1 cellular context compared by ENCODE assay signal in the genomic region with DNA sequence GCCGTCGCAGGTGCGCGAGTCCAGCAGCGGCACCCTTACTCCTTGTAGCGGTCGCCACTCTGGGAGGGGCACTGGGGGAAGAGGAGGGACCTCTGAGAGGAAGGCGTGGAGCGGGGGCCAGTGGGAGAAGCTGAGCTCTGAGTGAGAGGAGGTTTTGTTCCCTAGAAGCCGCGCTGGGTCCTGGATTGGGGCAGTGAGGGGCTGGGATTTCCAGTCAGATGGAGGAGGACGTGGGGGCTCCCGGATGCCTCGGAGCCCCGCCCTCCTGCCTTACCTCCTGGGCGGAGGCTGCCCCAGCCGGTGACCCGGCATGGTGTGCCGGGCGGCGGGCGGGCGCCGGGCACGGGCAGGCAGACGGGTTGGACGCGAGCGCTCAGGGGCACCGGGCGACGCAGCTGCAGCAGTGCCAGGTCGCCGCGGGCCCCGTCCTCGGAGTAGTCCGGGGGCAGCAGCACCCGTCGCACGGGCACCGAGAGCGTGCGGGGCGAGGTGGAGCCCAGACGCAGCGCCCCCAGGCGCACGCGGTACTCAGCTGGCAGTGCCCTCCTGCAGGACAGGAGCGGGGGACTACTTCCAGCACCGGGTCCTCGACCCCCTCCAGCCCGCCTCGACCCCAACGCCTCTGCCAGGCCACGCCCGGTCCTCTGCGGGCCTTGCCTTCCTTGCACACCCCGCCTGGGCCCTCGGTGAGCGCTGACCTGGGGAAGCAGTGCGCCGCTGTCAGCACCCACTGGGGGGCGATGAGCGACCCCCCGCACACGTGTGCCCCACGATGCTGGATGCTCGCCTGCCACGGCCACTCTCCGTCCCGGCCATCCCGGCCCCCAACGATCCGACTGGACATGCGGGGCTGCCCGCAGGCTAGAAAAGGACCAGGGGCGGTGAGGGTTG.
TF ChIP-seq lines count a peak whose summit lies in the region.

No MANE protein-coding gene starts in this region.

TF ChIP-seq in K562, 482 proteins besides CTCF, POLR2A, EP300 and RAD21 (continues in another document):
- TF ChIP-seq NR3C1 (CRISPR knock-in tag; IDR thresholded peaks at IDR 0.05) = no peak
- TF ChIP-seq NR4A1 (CRISPR knock-in tag; IDR thresholded peaks at IDR 0.05) = no peak
- TF ChIP-seq NR4A1 (tag; IDR thresholded peaks at IDR 0.05) = no peak
- TF ChIP-seq MYC (IDR thresholded peaks at IDR 0.05; ENCODE audit: low read depth, low read length) = peak; percentile 33; the same call in 1 of the 2 replicates
- TF ChIP-seq MYC (CRISPR knock-in tag; IDR thresholded peaks at IDR 0.05; ENCODE audit: borderline replicate concordance, low read depth) = no peak
- peak; percentile 98 for TF ChIP-seq ZBTB33 (CRISPR knock-in tag; IDR thresholded peaks at IDR 0.05)
- TF ChIP-seq ZNF224 (CRISPR knock-in tag; IDR thresholded peaks at IDR 0.05) = no peak
- TF ChIP-seq RHOXF2B (CRISPR knock-in tag; conservative IDR thresholded peaks at IDR 0.05) = no peak
- TF ChIP-seq SRSF3 (IDR thresholded peaks at IDR 0.05; ENCODE audit: insufficient read depth, low read length) = no peak
- TF ChIP-seq CEBPB (tag; IDR thresholded peaks at IDR 0.05) = no peak
- peak; percentile 72 for TF ChIP-seq L3MBTL2 (IDR thresholded peaks at IDR 0.05)
- TF ChIP-seq RNF2 (IDR thresholded peaks at IDR 0.05) = no peak
- TF ChIP-seq TAF1 (IDR thresholded peaks at IDR 0.05; ENCODE audit: control insufficient read depth, extremely low read depth, insufficient read depth, low read length, severe bottlenecking) = no peak
- no peak for TF ChIP-seq ZNF586 (CRISPR knock-in tag; conservative IDR thresholded peaks at IDR 0.05)
- no peak for TF ChIP-seq ZKSCAN3 (CRISPR knock-in tag; IDR thresholded peaks at IDR 0.05)
- TF ChIP-seq ZNF695 (CRISPR knock-in tag; IDR thresholded peaks at IDR 0.05) = no peak
- TF ChIP-seq, protein P1, sequence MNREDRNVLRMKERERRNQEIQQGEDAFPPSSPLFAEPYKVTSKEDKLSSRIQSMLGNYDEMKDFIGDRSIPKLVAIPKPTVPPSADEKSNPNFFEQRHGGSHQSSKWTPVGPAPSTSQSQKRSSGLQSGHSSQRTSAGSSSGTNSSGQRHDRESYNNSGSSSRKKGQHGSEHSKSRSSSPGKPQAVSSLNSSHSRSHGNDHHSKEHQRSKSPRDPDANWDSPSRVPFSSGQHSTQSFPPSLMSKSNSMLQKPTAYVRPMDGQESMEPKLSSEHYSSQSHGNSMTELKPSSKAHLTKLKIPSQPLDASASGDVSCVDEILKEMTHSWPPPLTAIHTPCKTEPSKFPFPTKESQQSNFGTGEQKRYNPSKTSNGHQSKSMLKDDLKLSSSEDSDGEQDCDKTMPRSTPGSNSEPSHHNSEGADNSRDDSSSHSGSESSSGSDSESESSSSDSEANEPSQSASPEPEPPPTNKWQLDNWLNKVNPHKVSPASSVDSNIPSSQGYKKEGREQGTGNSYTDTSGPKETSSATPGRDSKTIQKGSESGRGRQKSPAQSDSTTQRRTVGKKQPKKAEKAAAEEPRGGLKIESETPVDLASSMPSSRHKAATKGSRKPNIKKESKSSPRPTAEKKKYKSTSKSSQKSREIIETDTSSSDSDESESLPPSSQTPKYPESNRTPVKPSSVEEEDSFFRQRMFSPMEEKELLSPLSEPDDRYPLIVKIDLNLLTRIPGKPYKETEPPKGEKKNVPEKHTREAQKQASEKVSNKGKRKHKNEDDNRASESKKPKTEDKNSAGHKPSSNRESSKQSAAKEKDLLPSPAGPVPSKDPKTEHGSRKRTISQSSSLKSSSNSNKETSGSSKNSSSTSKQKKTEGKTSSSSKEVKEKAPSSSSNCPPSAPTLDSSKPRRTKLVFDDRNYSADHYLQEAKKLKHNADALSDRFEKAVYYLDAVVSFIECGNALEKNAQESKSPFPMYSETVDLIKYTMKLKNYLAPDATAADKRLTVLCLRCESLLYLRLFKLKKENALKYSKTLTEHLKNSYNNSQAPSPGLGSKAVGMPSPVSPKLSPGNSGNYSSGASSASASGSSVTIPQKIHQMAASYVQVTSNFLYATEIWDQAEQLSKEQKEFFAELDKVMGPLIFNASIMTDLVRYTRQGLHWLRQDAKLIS (CRISPR knock-in tag; IDR thresholded peaks at IDR 0.05) = no peak
- TF ChIP-seq PRPF4 (IDR thresholded peaks at IDR 0.05; ENCODE audit: insufficient read depth, low read depth, low read length, poor library complexity, severe bottlenecking) = no peak
- no peak for TF ChIP-seq FOSL1 (tag; conservative IDR thresholded peaks at IDR 0.05)
- no peak for TF ChIP-seq ZNF696 (CRISPR knock-in tag; conservative IDR thresholded peaks at IDR 0.05)
- no peak for TF ChIP-seq TFE3 (CRISPR knock-in tag; IDR thresholded peaks at IDR 0.05)
- no peak for TF ChIP-seq TARDBP (IDR thresholded peaks at IDR 0.05)
- no peak for TF ChIP-seq KAT7 (CRISPR knock-in tag; IDR thresholded peaks at IDR 0.05; ENCODE audit: borderline replicate concordance)
- TF ChIP-seq, protein P2, sequence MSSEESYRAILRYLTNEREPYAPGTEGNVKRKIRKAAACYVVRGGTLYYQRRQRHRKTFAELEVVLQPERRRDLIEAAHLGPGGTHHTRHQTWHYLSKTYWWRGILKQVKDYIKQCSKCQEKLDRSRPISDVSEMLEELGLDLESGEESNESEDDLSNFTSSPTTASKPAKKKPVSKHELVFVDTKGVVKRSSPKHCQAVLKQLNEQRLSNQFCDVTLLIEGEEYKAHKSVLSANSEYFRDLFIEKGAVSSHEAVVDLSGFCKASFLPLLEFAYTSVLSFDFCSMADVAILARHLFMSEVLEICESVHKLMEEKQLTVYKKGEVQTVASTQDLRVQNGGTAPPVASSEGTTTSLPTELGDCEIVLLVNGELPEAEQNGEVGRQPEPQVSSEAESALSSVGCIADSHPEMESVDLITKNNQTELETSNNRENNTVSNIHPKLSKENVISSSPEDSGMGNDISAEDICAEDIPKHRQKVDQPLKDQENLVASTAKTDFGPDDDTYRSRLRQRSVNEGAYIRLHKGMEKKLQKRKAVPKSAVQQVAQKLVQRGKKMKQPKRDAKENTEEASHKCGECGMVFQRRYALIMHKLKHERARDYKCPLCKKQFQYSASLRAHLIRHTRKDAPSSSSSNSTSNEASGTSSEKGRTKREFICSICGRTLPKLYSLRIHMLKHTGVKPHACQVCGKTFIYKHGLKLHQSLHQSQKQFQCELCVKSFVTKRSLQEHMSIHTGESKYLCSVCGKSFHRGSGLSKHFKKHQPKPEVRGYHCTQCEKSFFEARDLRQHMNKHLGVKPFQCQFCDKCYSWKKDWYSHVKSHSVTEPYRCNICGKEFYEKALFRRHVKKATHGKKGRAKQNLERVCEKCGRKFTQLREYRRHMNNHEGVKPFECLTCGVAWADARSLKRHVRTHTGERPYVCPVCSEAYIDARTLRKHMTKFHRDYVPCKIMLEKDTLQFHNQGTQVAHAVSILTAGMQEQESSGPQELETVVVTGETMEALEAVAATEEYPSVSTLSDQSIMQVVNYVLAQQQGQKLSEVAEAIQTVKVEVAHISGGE (CRISPR knock-in tag; IDR thresholded peaks at IDR 0.05) = no peak
- no peak for TF ChIP-seq RUNX1 (IDR thresholded peaks at IDR 0.05; ENCODE audit: low read depth)
- TF ChIP-seq PTRF (tag; IDR thresholded peaks at IDR 0.05) = no peak
- no peak for TF ChIP-seq BCLAF1 (IDR thresholded peaks at IDR 0.05; ENCODE audit: borderline replicate concordance in 1 of 2, control insufficient read depth in 1 of 2, low read depth in 2 of 2, low read length in 1 of 2)
- TF ChIP-seq YY1 (IDR thresholded peaks at IDR 0.05; ENCODE audit: borderline replicate concordance in 1 of 3, control insufficient read depth in 1 of 3, extremely low read depth in 1 of 3, insufficient read depth in 3 of 3, insufficient read length in 1 of 3, insufficient replicate concordance in 2 of 3, low read depth in 1 of 3, low read length in 2 of 3) = no peak
- no peak for TF ChIP-seq PHB2 (IDR thresholded peaks at IDR 0.05; ENCODE audit: low read depth)
- TF ChIP-seq ZNF57 (CRISPR knock-in tag; IDR thresholded peaks at IDR 0.05) = no peak
- TF ChIP-seq, protein P3, sequence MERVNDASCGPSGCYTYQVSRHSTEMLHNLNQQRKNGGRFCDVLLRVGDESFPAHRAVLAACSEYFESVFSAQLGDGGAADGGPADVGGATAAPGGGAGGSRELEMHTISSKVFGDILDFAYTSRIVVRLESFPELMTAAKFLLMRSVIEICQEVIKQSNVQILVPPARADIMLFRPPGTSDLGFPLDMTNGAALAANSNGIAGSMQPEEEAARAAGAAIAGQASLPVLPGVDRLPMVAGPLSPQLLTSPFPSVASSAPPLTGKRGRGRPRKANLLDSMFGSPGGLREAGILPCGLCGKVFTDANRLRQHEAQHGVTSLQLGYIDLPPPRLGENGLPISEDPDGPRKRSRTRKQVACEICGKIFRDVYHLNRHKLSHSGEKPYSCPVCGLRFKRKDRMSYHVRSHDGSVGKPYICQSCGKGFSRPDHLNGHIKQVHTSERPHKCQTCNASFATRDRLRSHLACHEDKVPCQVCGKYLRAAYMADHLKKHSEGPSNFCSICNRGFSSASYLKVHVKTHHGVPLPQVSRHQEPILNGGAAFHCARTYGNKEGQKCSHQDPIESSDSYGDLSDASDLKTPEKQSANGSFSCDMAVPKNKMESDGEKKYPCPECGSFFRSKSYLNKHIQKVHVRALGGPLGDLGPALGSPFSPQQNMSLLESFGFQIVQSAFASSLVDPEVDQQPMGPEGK (CRISPR knock-in tag; IDR thresholded peaks at IDR 0.05; ENCODE audit: borderline replicate concordance) = no peak
- no peak for TF ChIP-seq FOXP1 (CRISPR knock-in tag; IDR thresholded peaks at IDR 0.05)
- no peak for TF ChIP-seq BMI1 (IDR thresholded peaks at IDR 0.05; ENCODE audit: low read length)
- TF ChIP-seq JUN (IDR thresholded peaks at IDR 0.05; ENCODE audit: borderline replicate concordance, low read depth, low read length) = no peak
- TF ChIP-seq JUN (CRISPR knock-in tag; IDR thresholded peaks at IDR 0.05; ENCODE audit: borderline replicate concordance) = no peak
